In the genomic region with DNA sequence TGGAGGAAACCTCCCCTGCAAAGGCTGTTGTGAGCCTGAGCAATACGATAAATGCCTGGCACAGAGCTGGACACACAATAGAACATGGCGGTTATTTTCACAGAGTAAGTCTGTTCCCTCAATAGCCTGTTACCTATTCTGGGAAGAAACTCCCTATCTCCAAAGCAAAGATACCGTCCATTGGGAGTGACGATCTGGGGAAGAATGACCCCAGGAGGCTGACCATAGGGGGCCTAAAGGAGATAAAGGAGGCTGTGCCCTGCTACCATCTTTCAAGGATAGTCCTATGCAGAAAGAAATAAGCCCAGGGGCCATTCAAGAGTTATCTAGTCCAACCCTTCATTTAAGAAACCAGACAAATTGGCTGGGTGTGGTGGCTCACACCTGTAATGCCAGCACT, we compare ENCODE assay signal across 14 cellular contexts. TPM values are rescaled to one million over a fixed set of nuclear protein-coding genes. Genes with fewer than 3 reads are reported as not detected.
DNase-seq lines count a peak whose midpoint lies in the region; ATAC-seq and TF ChIP-seq lines count a peak whose summit lies in the region.
"Had no signal": no experiment of that assay in that cellular context is flagged by ENCODE, and none has a peak within 500 bp of the region (broad histone marks: within the 10 kb centered on the region; RNA-seq: fewer than 3 reads in every experiment).

No MANE protein-coding gene starts in this region.

- TF ChIP-seq CTCF in left ventricle myocardium inferior (IDR thresholded peaks at IDR 0.05; ENCODE audit: borderline replicate concordance) (no peak), endodermal cell (conservative IDR thresholded peaks at IDR 0.05) (no peak), neural progenitor cell (IDR thresholded peaks at IDR 0.05) (no peak), lower lobe of right lung (IDR thresholded peaks at IDR 0.05) (no peak)

- H4K20me1 ChIP-seq in neural progenitor cell (ENCODE audit: low read depth), result no peaks in the 10 kb centered on the region

- H3K27me3 Mint-ChIP-seq in endodermal cell (ENCODE audit: insufficient read depth) (peaks cover 3% of the 10 kb centered on the region), neural progenitor cell (ENCODE audit: insufficient read depth, low read depth) (peaks cover 14% of the 10 kb centered on the region)

- peaks cover 27% of the 10 kb centered on the region for H3K4me1 ChIP-seq in left ventricle myocardium inferior
- H3K4me1 ChIP-seq in right cardiac atrium (ENCODE audit: control insufficient read depth, insufficient read depth, low read length), result no peaks in the 10 kb centered on the region
- peaks cover 6% of the 10 kb centered on the region for H3K4me1 ChIP-seq in endodermal cell (ENCODE audit: control insufficient read depth, insufficient read depth, low read length)
- peaks cover 13% of the 10 kb centered on the region for H3K4me1 ChIP-seq in neural progenitor cell
- peaks cover 6% of the 10 kb centered on the region for H3K4me1 ChIP-seq in lower lobe of right lung

- H3K27ac Mint-ChIP-seq in endodermal cell (peak overlapping the region; percentile 74), neural progenitor cell (peak overlapping the region; percentile 99)

- H3K36me3 ChIP-seq in left ventricle myocardium inferior, result no peaks in the 10 kb centered on the region
- H3K36me3 ChIP-seq in endodermal cell (ENCODE audit: control insufficient read depth, insufficient read depth, low read length), result no peaks in the 10 kb centered on the region
- H3K36me3 ChIP-seq in neural progenitor cell, result no peaks in the 10 kb centered on the region
- no peaks in the 10 kb centered on the region for H3K36me3 ChIP-seq in lower lobe of right lung
- H3K36me3 ChIP-seq: Peyer's patch had no signal

- DNase-seq in left ventricle myocardium inferior (no peak), right cardiac atrium (no peak), endodermal cell (peak; percentile 77), neural progenitor cell (ENCODE audit: low spot score) (no peak), substantia nigra (lab: John Stamatoyannopoulos, UW) (no peak), DMS53 (lab: John Stamatoyannopoulos, UW) (no peak), lower lobe of right lung (no peak)
- DNase-seq: CD8-positive, alpha-beta memory T cell; DND-41; GOT3; NCI-H1048; Peyer's patch had no signal

- H3K4me3 Mint-ChIP-seq in endodermal cell (no peak overlapping the region), neural progenitor cell (peak overlapping the region; percentile 74)

- H3K27me3 ChIP-seq in left ventricle myocardium inferior (ENCODE audit: low read depth), result no peaks in the 10 kb centered on the region
- no peaks in the 10 kb centered on the region for H3K27me3 ChIP-seq in right cardiac atrium (ENCODE audit: control insufficient read depth, insufficient read depth)
- no peaks in the 10 kb centered on the region for H3K27me3 ChIP-seq in endodermal cell (ENCODE audit: control insufficient read depth, insufficient read depth, low read length, poor library complexity, severe bottlenecking)
- peaks cover 9% of the 10 kb centered on the region for H3K27me3 ChIP-seq in neural progenitor cell
- no peaks in the 10 kb centered on the region for H3K27me3 ChIP-seq in lower lobe of right lung (ENCODE audit: low read depth)
- H3K27me3 ChIP-seq: Peyer's patch had no signal

- H3K4me2 ChIP-seq in neural progenitor cell, result peak overlapping the region; percentile 54
- H3K4me2 ChIP-seq: KMS-11 had no signal

- H3K36me3 Mint-ChIP-seq in endodermal cell (ENCODE audit: low read depth), result no peaks in the 10 kb centered on the region
- peaks cover 3% of the 10 kb centered on the region for H3K36me3 Mint-ChIP-seq in neural progenitor cell

- no peaks in the 10 kb centered on the region for H3K79me2 ChIP-seq in neural progenitor cell (ENCODE audit: low read depth)

- WGBS in right cardiac atrium, result 83% methylated on average over 4 of the region's 4 CpGs
- WGBS in endodermal cell (ENCODE audit: insufficient coverage in 1 of 2, insufficient read length in 1 of 2), 2 experiments, result 52 to 100% methylated on average over 2 to 4 of the region's 4 CpGs

- H3K27ac ChIP-seq in left ventricle myocardium inferior (replicated peaks) (peak overlapping the region; percentile 76), right cardiac atrium (ENCODE audit: low read length) (no peak overlapping the region), endodermal cell (ENCODE audit: low read depth, low read length) (no peak overlapping the region), neural progenitor cell (no peak overlapping the region), substantia nigra (ENCODE audit: low read depth, low read length, poor library complexity, severe bottlenecking) (no peak overlapping the region), lower lobe of right lung (no peak overlapping the region)
- H3K27ac ChIP-seq: KMS-11, Peyer's patch had no signal

- H3K9ac ChIP-seq in endodermal cell (ENCODE audit: extremely low read depth, low read length, poor library complexity, severe bottlenecking) (no peak overlapping the region), neural progenitor cell (no peak overlapping the region)
- H3K9ac ChIP-seq: KMS-11 had no signal

- no peak for ATAC-seq in right cardiac atrium
- no peak for ATAC-seq in GM18873 (IDR thresholded peaks at IDR 0.05; ENCODE audit: low FRiP score, unreplicated experiment)
- no peak for ATAC-seq in lower lobe of right lung

- H3K4me3 ChIP-seq in left ventricle myocardium inferior (no peak overlapping the region), right cardiac atrium (ENCODE audit: low read length) (no peak overlapping the region), endodermal cell (ENCODE audit: low read length) (no peak overlapping the region), neural progenitor cell (no peak overlapping the region), lower lobe of right lung (no peak overlapping the region)
- H3K4me3 ChIP-seq: Peyer's patch had no signal

- H3K9me3 ChIP-seq in left ventricle myocardium inferior (replicated peaks) (no peaks in the 10 kb centered on the region), right cardiac atrium (ENCODE audit: control insufficient read depth, low read length) (no peaks in the 10 kb centered on the region), endodermal cell (ENCODE audit: control insufficient read depth, low read length) (peaks cover 5% of the 10 kb centered on the region), neural progenitor cell (ENCODE audit: low read depth) (no peaks in the 10 kb centered on the region), lower lobe of right lung (no peaks in the 10 kb centered on the region)
- H3K9me3 ChIP-seq: Peyer's patch had no signal

- intact Hi-C loops in left ventricle myocardium inferior (cut with micrococcal nuclease), result no loop called here
- intact Hi-C loops in right cardiac atrium (cut with DNase I), result no loop called here
- intact Hi-C loops in lower lobe of right lung (cut with DNase I), result no loop called here

- peaks cover 17% of the 10 kb centered on the region for H3F3A ChIP-seq in neural progenitor cell (ENCODE audit: low read depth)

- H3K4me1 Mint-ChIP-seq in endodermal cell, result peaks cover 37% of the 10 kb centered on the region
- H3K4me1 Mint-ChIP-seq in neural progenitor cell, result peaks cover 50% of the 10 kb centered on the region

- H3K9me3 Mint-ChIP-seq in endodermal cell, result no peaks in the 10 kb centered on the region
- no peaks in the 10 kb centered on the region for H3K9me3 Mint-ChIP-seq in neural progenitor cell
- H3K9me3 Mint-ChIP-seq: CD8-positive, alpha-beta memory T cell had no signal

- H2AFZ ChIP-seq in neural progenitor cell (replicated peaks), result no peak overlapping the region

RNA-seq across cellular contexts. Expression of a gene that starts 4.1 kb away (rescaled TPM):
- total RNA-seq in left ventricle myocardium inferior, result 21.0 TPM
- total RNA-seq in right cardiac atrium, result 10 to 100 TPM; 26.0 to 31.1 (median 29.0) TPM
- polyA plus RNA-seq in right cardiac atrium, result 8.9 TPM
- total RNA-seq in endodermal cell, result 10 to 100 TPM; 40.1 to 53.2 TPM
- 74.8 TPM for polyA plus RNA-seq in endodermal cell (2013, experiment 1 of 2)
- 73.2 TPM for polyA plus RNA-seq in endodermal cell (2013, experiment 2 of 2)
- 21.8 and 22.0 TPM in 2 replicates for total RNA-seq in neural progenitor cell (ENCODE audit: low replicate concordance)
- total RNA-seq in lower lobe of right lung, result 53.4 TPM
